22 cellular contexts compared by ENCODE assay signal in genomic region chr2:85308201-85308600, GRCh38. TPM values are rescaled to one million over a fixed set of nuclear protein-coding genes. Genes with fewer than 3 reads are reported as not detected.
DNase-seq lines count a peak whose midpoint lies in the region; ATAC-seq and TF ChIP-seq lines count a peak whose summit lies in the region.
"Had no signal": no experiment of that assay in that cellular context is flagged by ENCODE, and none has a peak within 500 bp of the region (broad histone marks: within the 10 kb centered on the region; RNA-seq: fewer than 3 reads in every experiment).

No MANE protein-coding gene starts in this region.

- TF ChIP-seq CTCF in esophagus squamous epithelium (IDR thresholded peaks at IDR 0.05): no peak

- no peaks in the 10 kb centered on the region for H3K27me3 Mint-ChIP-seq in activated naive CD4-positive, alpha-beta T cell treated with anti-CD3 and anti-CD28 coated beads, Interleukin-2, amount 50 U/mL, for 24 hours
- peaks cover 4% of the 10 kb centered on the region for H3K27me3 Mint-ChIP-seq in activated CD8-positive, alpha-beta T cell treated with anti-CD3 and anti-CD28 coated beads, Interleukin-2, amount 10 ng/mL, durations not matched to agents 7 days and 5 days (ENCODE audit: low read depth)

- H3K27ac Mint-ChIP-seq in activated naive CD4-positive, alpha-beta T cell treated with anti-CD3 and anti-CD28 coated beads, Interleukin-2, amount 50 U/mL, for 24 hours: peak overlapping the region; percentile 77
- H3K27ac Mint-ChIP-seq in activated naive CD4-positive, alpha-beta T cell treated with anti-CD3 and anti-CD28 coated beads, Interleukin-2, amount 50 U/mL, for 72 hours: no peak overlapping the region
- H3K27ac Mint-ChIP-seq in activated CD8-positive, alpha-beta T cell treated with anti-CD3 and anti-CD28 coated beads, Interleukin-2, amount 10 ng/mL, durations not matched to agents 7 days and 5 days: peak overlapping the region; percentile 41

- H3K9me3 ChIP-seq in muscle layer of duodenum (ENCODE audit: control insufficient read depth in 1 of 2, low read length in 2 of 2) (no peaks in the 10 kb centered on the region), esophagus squamous epithelium (no peaks in the 10 kb centered on the region)
- H3K9me3 ChIP-seq: adrenal gland, prostate gland had no signal

- no peaks in the 10 kb centered on the region for H3K9me3 Mint-ChIP-seq in activated naive CD4-positive, alpha-beta T cell treated with anti-CD3 and anti-CD28 coated beads, Interleukin-2, amount 50 U/mL, for 24 hours
- no peaks in the 10 kb centered on the region for H3K9me3 Mint-ChIP-seq in activated naive CD4-positive, alpha-beta T cell treated with anti-CD3 and anti-CD28 coated beads, Interleukin-2, amount 50 U/mL, for 72 hours
- H3K9me3 Mint-ChIP-seq in activated CD8-positive, alpha-beta T cell treated with anti-CD3 and anti-CD28 coated beads, Interleukin-2, amount 10 ng/mL, durations not matched to agents 7 days and 5 days (ENCODE audit: insufficient read depth): no peaks in the 10 kb centered on the region
- H3K9me3 Mint-ChIP-seq: activated T-cell treated with anti-CD3 and anti-CD28 coated beads, Interleukin-2, amount 50 U/mL, for 72 hours; neural crest cell had no signal

- peak overlapping the region; percentile 85 for H3K4me3 Mint-ChIP-seq in activated naive CD4-positive, alpha-beta T cell treated with anti-CD3 and anti-CD28 coated beads, Interleukin-2, amount 50 U/mL, for 24 hours
- H3K4me3 Mint-ChIP-seq in activated CD8-positive, alpha-beta T cell treated with anti-CD3 and anti-CD28 coated beads, Interleukin-2, amount 10 ng/mL, durations not matched to agents 7 days and 5 days: no peak overlapping the region
- H3K4me3 Mint-ChIP-seq: neural crest cell had no signal

- H3K36me3 ChIP-seq in muscle layer of duodenum (ENCODE audit: control insufficient read depth in 1 of 2, insufficient read depth in 2 of 2, low read length in 2 of 2) (peaks cover 22 to 37% of the 10 kb centered on the region in 2 donors), esophagus squamous epithelium (peaks cover 0 to 48% (median 8%) of the 10 kb centered on the region in 3 donors)
- H3K36me3 ChIP-seq: prostate gland had no signal

- H3K27ac ChIP-seq in muscle layer of duodenum (ENCODE audit: low read length): peak overlapping the region; percentile 80
- peak overlapping the region in 1 of 4 donors; percentile 60 for H3K27ac ChIP-seq in esophagus squamous epithelium
- H3K27ac ChIP-seq: epithelial cell of prostate, prostate gland had no signal

- H3K27me3 ChIP-seq in muscle layer of duodenum (ENCODE audit: low read depth, low read length) (no peaks in the 10 kb centered on the region), esophagus squamous epithelium (no peaks in the 10 kb centered on the region)
- H3K27me3 ChIP-seq: adrenal gland had no signal

- ATAC-seq in activated naive CD4-positive, alpha-beta T cell treated with anti-CD3 and anti-CD28 coated beads, Interleukin-2, amount 50 U/mL, for 72 hours: no peak
- ATAC-seq in activated CD8-positive, alpha-beta T cell treated with anti-CD3 and anti-CD28 coated beads, Interleukin-2, amount 10 ng/mL, durations not matched to agents 7 days and 5 days: no peak
- no peak for ATAC-seq in HG02610 (IDR thresholded peaks at IDR 0.05; ENCODE audit: unreplicated experiment)

- intact Hi-C loops in esophagus squamous epithelium (cut with DNase I): no loop called here

- POLR2A ChIA-PET in activated CD8-positive, alpha-beta T cell treated with anti-CD3 and anti-CD28 coated beads, Interleukin-2, amount 10 ng/mL, durations not matched to agents 7 days and 5 days (lab: Charles Lee): interaction anchor here (1.2 to 2.7 kb wide), 4 partner anchors 10 to 19 kb away, joined by 3 to 26 read pairs (median 7); partner anchors contain the start of gene TGOLN2

- no peak for TF ChIP-seq POLR2A in esophagus squamous epithelium (IDR thresholded peaks at IDR 0.05)

- H3K4me1 Mint-ChIP-seq in activated naive CD4-positive, alpha-beta T cell treated with anti-CD3 and anti-CD28 coated beads, Interleukin-2, amount 50 U/mL, for 24 hours: peaks cover 45% of the 10 kb centered on the region
- H3K4me1 Mint-ChIP-seq in activated CD8-positive, alpha-beta T cell treated with anti-CD3 and anti-CD28 coated beads, Interleukin-2, amount 10 ng/mL, durations not matched to agents 7 days and 5 days (ENCODE audit: low read depth): peaks cover 35% of the 10 kb centered on the region
- H3K4me1 Mint-ChIP-seq: neural crest cell had no signal

- H3K4me1 ChIP-seq in muscle layer of duodenum (ENCODE audit: control insufficient read depth in 1 of 2, insufficient read depth in 2 of 2, low read length in 2 of 2) (peaks cover 5 to 14% of the 10 kb centered on the region in 2 donors), esophagus squamous epithelium (peaks cover 10 to 37% (median 13%) of the 10 kb centered on the region in 3 donors)
- H3K4me1 ChIP-seq: prostate gland had no signal

- CTCF ChIA-PET in activated CD8-positive, alpha-beta T cell treated with anti-CD3 and anti-CD28 coated beads, Interleukin-2, amount 10 ng/mL, durations not matched to agents 7 days and 5 days (lab: Charles Lee): interaction anchor here (1.6 to 2.8 kb wide), 2 partner anchors 8 to 10 kb away, joined by 6 to 49 read pairs; no protein-coding TSS in a partner anchor

- no peak for DNase-seq in activated naive CD4-positive, alpha-beta T cell treated with anti-CD3 and anti-CD28 coated beads, Interleukin-2, amount 50 U/mL, for 72 hours (ENCODE audit: low spot score in 2 of 2)
- no peak for DNase-seq in activated CD8-positive, alpha-beta T cell treated with anti-CD3 and anti-CD28 coated beads, Interleukin-2, amount 10 ng/mL, durations not matched to agents 7 days and 5 days
- DNase-seq in HPDE6-E6E7 (ENCODE audit: extremely low spot score) (no peak), esophagus squamous epithelium (lab: John Stamatoyannopoulos, UW) (no peak)
- DNase-seq in activated CD8-positive, alpha-beta memory T cell treated with anti-CD3 and anti-CD28 coated beads, Interleukin-2, amount 50 U/mL, for 4 hours: no peak
- DNase-seq: activated T-cell treated with anti-CD3 and anti-CD28 coated beads, Interleukin-2, amount 50 U/mL, for 72 hours; adrenal gland; COR-L47; dermis blood vessel endothelial cell; EL; kidney glomerular epithelial cell; NCI-H1105; NCI-H2081; NCI-H446 treated with DMSO at 0.1 percent for 48 hours; Right ventricle myocardium superior; stimulated activated CD4-positive, alpha-beta T cell treated with anti-CD3 and anti-CD28 coated beads, Interleukin-4, amount 100 ng/mL, for 1 hour had no signal

- 83 to 86% methylated on average over 4 to 6 of the region's 6 CpGs for WGBS in esophagus squamous epithelium, 2 donors

- no peak overlapping the region for H3K4me3 ChIP-seq in muscle layer of duodenum (ENCODE audit: low read depth in 1 of 2, low read length in 2 of 2)
- H3K4me3 ChIP-seq in esophagus squamous epithelium: no peak overlapping the region
- H3K4me3 ChIP-seq: adrenal gland, prostate gland had no signal

- H3K36me3 Mint-ChIP-seq in activated naive CD4-positive, alpha-beta T cell treated with anti-CD3 and anti-CD28 coated beads, Interleukin-2, amount 50 U/mL, for 24 hours: no peaks in the 10 kb centered on the region
- no peaks in the 10 kb centered on the region for H3K36me3 Mint-ChIP-seq in activated naive CD4-positive, alpha-beta T cell treated with anti-CD3 and anti-CD28 coated beads, Interleukin-2, amount 50 U/mL, for 72 hours
- H3K36me3 Mint-ChIP-seq in activated CD8-positive, alpha-beta T cell treated with anti-CD3 and anti-CD28 coated beads, Interleukin-2, amount 10 ng/mL, durations not matched to agents 7 days and 5 days (ENCODE audit: low read depth): peaks cover 15% of the 10 kb centered on the region

RNA-seq across cellular contexts. Expression of gene TGOLN2, which starts 19.6 kb away (rescaled TPM):
- total RNA-seq in activated naive CD4-positive, alpha-beta T cell treated with anti-CD3 and anti-CD28 coated beads, Interleukin-2, amount 50 U/mL, for 72 hours: 100 to 1,000 TPM in 1 of 2 donors, 10 to 100 TPM in 1; 92.2 to 112 TPM
- total RNA-seq in activated CD8-positive, alpha-beta T cell treated with anti-CD3 and anti-CD28 coated beads, Interleukin-2, amount 10 ng/mL, durations not matched to agents 7 days and 5 days: 100 to 1,000 TPM; 100 to 102 TPM
- total RNA-seq in esophagus squamous epithelium: 10 to 100 TPM; 40.6 to 77.2 (median 49.0) TPM

RNA-seq across cellular contexts. Expression of gene RETSAT, which starts 46.1 kb away (rescaled TPM):
- total RNA-seq in activated naive CD4-positive, alpha-beta T cell treated with anti-CD3 and anti-CD28 coated beads, Interleukin-2, amount 50 U/mL, for 72 hours: 10 to 100 TPM; 20.2 to 27.7 TPM
- total RNA-seq in activated CD8-positive, alpha-beta T cell treated with anti-CD3 and anti-CD28 coated beads, Interleukin-2, amount 10 ng/mL, durations not matched to agents 7 days and 5 days: 10 to 100 TPM; 27.8 to 28.4 TPM
- total RNA-seq in esophagus squamous epithelium: 10 to 100 TPM; 55.8 to 73.3 (median 66.9) TPM

RNA-seq across cellular contexts. Expression of gene ELMOD3, which starts 46.4 kb away (rescaled TPM):
- 10 to 100 TPM; 11.9 to 30.1 TPM for total RNA-seq in activated naive CD4-positive, alpha-beta T cell treated with anti-CD3 and anti-CD28 coated beads, Interleukin-2, amount 50 U/mL, for 72 hours
- 10 to 100 TPM; 14.4 to 19.9 TPM for total RNA-seq in activated CD8-positive, alpha-beta T cell treated with anti-CD3 and anti-CD28 coated beads, Interleukin-2, amount 10 ng/mL, durations not matched to agents 7 days and 5 days
- 10 to 100 TPM in 3 of 4 donors, 1 to 10 TPM in 1; 8.2 to 16.6 (median 13.7) TPM for total RNA-seq in esophagus squamous epithelium

Comparison
In these comparisons a context has a peak if more than half of its experiments do, and no peak if none do; other contexts are left out.
1. H3K27ac Mint-ChIP-seq: peak in activated naive CD4-positive, alpha-beta T cell treated with anti-CD3 and anti-CD28 coated beads, Interleukin-2, amount 50 U/mL, for 24 hours (single experiment) and activated CD8-positive, alpha-beta T cell treated with anti-CD3 and anti-CD28 coated beads, Interleukin-2, amount 10 ng/mL, durations not matched to agents 7 days and 5 days (single experiment); none in activated naive CD4-positive, alpha-beta T cell treated with anti-CD3 and anti-CD28 coated beads, Interleukin-2, amount 50 U/mL, for 72 hours (0 of 2).